20 cellular contexts compared by ENCODE assay signal in genomic region chr9:126472446-126472845, GRCh38.
A peak's percentile ranks its signal among the peaks of the same experiment; 100 is the strongest.
DNase-seq lines count a peak whose midpoint lies in the region; ATAC-seq and TF ChIP-seq lines count a peak whose summit lies in the region.
"Had no signal": no experiment of that assay in that cellular context is flagged by ENCODE, and none has a peak within 500 bp of the region (broad histone marks: within the 10 kb centered on the region; RNA-seq: fewer than 3 reads in every experiment).

No MANE protein-coding gene starts in this region.

- H3K36me3 ChIP-seq in CD8-positive, alpha-beta T cell (ENCODE audit: insufficient read depth, low read length) = no peaks in the 10 kb centered on the region
- no peaks in the 10 kb centered on the region for H3K36me3 ChIP-seq in neutrophil
- H3K36me3 ChIP-seq: cardiac muscle cell, left lung had no signal

- peak overlapping the region; percentile 31 for H3K4me3 Mint-ChIP-seq in CD8-positive, alpha-beta T cell
- H3K4me3 Mint-ChIP-seq in brain (peak overlapping the region in 3 of 5 experiments; percentile 10 to 66 (median 61)), endothelial cell (ENCODE audit: unreplicated experiment) (no peak overlapping the region)

- no peak overlapping the region for H3K4me3 ChIP-seq in CD8-positive, alpha-beta T cell (ENCODE audit: low read depth, low read length)
- peak overlapping the region; percentile 66 to 71 for H3K4me3 ChIP-seq in neutrophil (ENCODE audit: low read depth in 1 of 2, low read length in 1 of 2)
- H3K4me3 ChIP-seq: cardiac muscle cell, left lung had no signal

- POLR2A ChIA-PET in CD8-positive, alpha-beta T cell (lab: Charles Lee) = interaction anchor here (0.6 to 1.9 kb wide), 6 partner anchors 9 to 218 kb away, joined by 3 to 8 read pairs (median 4); partner anchors contain the start of gene MVB12B

- H3K36me3 Mint-ChIP-seq in CD8-positive, alpha-beta T cell = peaks cover 11% of the 10 kb centered on the region
- peaks cover 51% of the 10 kb centered on the region for H3K36me3 Mint-ChIP-seq in brain
- H3K36me3 Mint-ChIP-seq in endothelial cell (ENCODE audit: low read depth, unreplicated experiment) = peaks cover 6% of the 10 kb centered on the region

- H3K27me3 ChIP-seq in CD8-positive, alpha-beta T cell (ENCODE audit: insufficient read depth, low read length) = no peaks in the 10 kb centered on the region
- H3K27me3 ChIP-seq in neutrophil = no peaks in the 10 kb centered on the region
- H3K27me3 ChIP-seq: cardiac muscle cell, left lung had no signal

- H3K27ac Mint-ChIP-seq in CD8-positive, alpha-beta T cell = peak overlapping the region; percentile 94
- H3K27ac Mint-ChIP-seq in brain (peak overlapping the region; percentile 67 to 88 (median 81)), endothelial cell (ENCODE audit: unreplicated experiment) (no peak overlapping the region)
- H3K27ac Mint-ChIP-seq: activated naive CD4-positive, alpha-beta T cell treated with anti-CD3 and anti-CD28 coated beads, Interleukin-2, amount 50 U/mL, for 24 hours had no signal

- intact Hi-C loops in CD8-positive, alpha-beta T cell (cut with DNase I, micrococcal nuclease) = loop anchor here (5.0 kb wide), 2 partner anchors 60 to 145 kb away; partner anchors contain the start of gene MVB12B (in 2 of the 2)
- intact Hi-C loops in Right ventricle myocardium inferior (cut with DNase I) = no loop called here

- no peaks in the 10 kb centered on the region for H3K27me3 Mint-ChIP-seq in CD8-positive, alpha-beta T cell (ENCODE audit: low read depth)
- no peaks in the 10 kb centered on the region for H3K27me3 Mint-ChIP-seq in brain
- H3K27me3 Mint-ChIP-seq in endothelial cell (ENCODE audit: unreplicated experiment) = no peaks in the 10 kb centered on the region
- H3K27me3 Mint-ChIP-seq: activated naive CD4-positive, alpha-beta T cell treated with anti-CD3 and anti-CD28 coated beads, Interleukin-2, amount 50 U/mL, for 24 hours had no signal

- no peaks in the 10 kb centered on the region for H3K9me3 Mint-ChIP-seq in CD8-positive, alpha-beta T cell
- peaks cover 0 to 6% (median 3%) of the 10 kb centered on the region in 5 experiments for H3K9me3 Mint-ChIP-seq in brain
- H3K9me3 Mint-ChIP-seq in endothelial cell (ENCODE audit: unreplicated experiment) = no peaks in the 10 kb centered on the region
- H3K9me3 Mint-ChIP-seq: activated naive CD4-positive, alpha-beta T cell treated with anti-CD3 and anti-CD28 coated beads, Interleukin-2, amount 50 U/mL, for 24 hours had no signal

- peaks cover 83% of the 10 kb centered on the region for H3K4me1 Mint-ChIP-seq in CD8-positive, alpha-beta T cell (ENCODE audit: low read depth)
- H3K4me1 Mint-ChIP-seq in brain = peaks cover 64% of the 10 kb centered on the region
- H3K4me1 Mint-ChIP-seq in endothelial cell (ENCODE audit: unreplicated experiment) = peaks cover 18% of the 10 kb centered on the region

- no peak overlapping the region for H3K27ac ChIP-seq in CD8-positive, alpha-beta T cell (ENCODE audit: low read depth, low read length)
- H3K27ac ChIP-seq in neutrophil = peak overlapping the region; percentile 94
- H3K27ac ChIP-seq: cardiac muscle cell had no signal

- no peak for DNase-seq in CD8-positive, alpha-beta T cell
- DNase-seq in NCI-H1105 treated with DMSO at 0.1 percent for 48 hours (lab: John Stamatoyannopoulos, UW) (peak; percentile 85), endothelial cell (ENCODE audit: low spot score) (no peak), Right ventricle myocardium inferior (ENCODE audit: missing footprints) (no peak)
- DNase-seq in activated CD4-positive, alpha-beta T cell treated with anti-CD3 and anti-CD28 coated beads for 1 hour = no peak
- DNase-seq: activated CD4-positive, alpha-beta T cell treated with anti-CD3 and anti-CD28 coated beads for 4 hours; AML-193; DMS79 treated with DMSO at 0.1 percent for 48 hours; foreskin fibroblast; Kasumi-1; left lung; NCI-H2029 treated with DMSO at 0.1 percent for 48 hours; SHP77; stimulated activated CD4-positive, alpha-beta T cell treated with anti-CD3 and anti-CD28 coated beads, Interleukin-15, amount 100 ng/mL, for 24 hours; T-helper 9 cell had no signal

- CTCF ChIA-PET in CD8-positive, alpha-beta T cell (lab: Charles Lee) = interaction anchor here (0.8 to 7.6 kb wide), 13 partner anchors 9 to 156 kb away, joined by 3 to 57 read pairs (median 4); partner anchors contain the start of gene MVB12B

- no peak for TF ChIP-seq CTCF in CD8-positive, alpha-beta T cell (IDR thresholded peaks at IDR 0.05)
- TF ChIP-seq CTCF in brain (conservative IDR thresholded peaks at IDR 0.05) (no peak), neutrophil (IDR thresholded peaks at IDR 0.05) (no peak), endothelial cell (IDR thresholded peaks at IDR 0.05; ENCODE audit: unreplicated experiment) (no peak)

- ATAC-seq in CD8-positive, alpha-beta T cell = no peak
- ATAC-seq in GM19324 (IDR thresholded peaks at IDR 0.05; ENCODE audit: low FRiP score, unreplicated experiment) (no peak), Right ventricle myocardium inferior (no peak)
- ATAC-seq: left lung had no signal

- H3K4me1 ChIP-seq in CD8-positive, alpha-beta T cell (ENCODE audit: insufficient read depth, low read length) = peaks cover 59% of the 10 kb centered on the region
- peaks cover 84 to 90% of the 10 kb centered on the region in 2 experiments for H3K4me1 ChIP-seq in neutrophil (ENCODE audit: control insufficient read depth in 1 of 2, insufficient read depth in 1 of 2, low read depth in 1 of 2, low read length in 1 of 2)

- no peaks in the 10 kb centered on the region for H3K9me3 ChIP-seq in CD8-positive, alpha-beta T cell (ENCODE audit: low read length)
- H3K9me3 ChIP-seq in neutrophil = no peaks in the 10 kb centered on the region
- H3K9me3 ChIP-seq: left lung had no signal
